19 cellular contexts compared by ENCODE assay signal in the genomic region with DNA sequence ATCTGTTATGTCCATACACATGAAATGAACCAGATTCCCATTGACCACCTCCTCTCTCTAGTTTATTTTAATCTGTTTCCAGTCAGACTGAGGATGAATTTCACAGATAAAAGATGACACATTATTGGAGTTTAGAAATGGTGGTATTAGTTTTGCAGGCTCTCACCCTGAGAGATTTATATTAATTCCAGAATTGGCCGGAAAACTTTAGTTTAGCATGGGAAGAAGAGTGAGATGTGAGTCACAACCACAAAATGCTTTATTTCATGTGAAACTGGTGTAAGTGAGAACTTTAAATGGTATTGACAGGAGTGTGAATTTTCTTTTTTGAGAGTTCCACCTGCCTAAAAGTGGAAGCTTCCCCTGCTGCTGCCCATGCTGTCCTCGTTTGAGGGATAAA.
DNase-seq lines count a peak whose midpoint lies in the region; ATAC-seq and TF ChIP-seq lines count a peak whose summit lies in the region.
"Had no signal": no experiment of that assay in that cellular context is flagged by ENCODE, and none has a peak within 500 bp of the region (broad histone marks: within the 10 kb centered on the region; RNA-seq: fewer than 3 reads in every experiment).

No MANE protein-coding gene starts in this region.

- no peak for ATAC-seq in upper lobe of left lung (ENCODE audit: low FRiP score in 2 of 2)
- ATAC-seq: SK-N-SH treated with all-trans-retinoic acid at 6 μM for 48 hours had no signal

- no peak overlapping the region for H3K4me3 ChIP-seq in upper lobe of left lung
- H3K4me3 ChIP-seq: MG63 had no signal

- no peak for TF ChIP-seq POLR2A in upper lobe of left lung (IDR thresholded peaks at IDR 0.05)

- TF ChIP-seq EP300 in upper lobe of left lung (IDR thresholded peaks at IDR 0.05), result no peak

- 60 to 62% methylated on average over 2 of the region's 2 CpGs for whole genome bisulfite sequencing in upper lobe of left lung, 2 donors

- H3K4me1 ChIP-seq in upper lobe of left lung, result no peaks in the 10 kb centered on the region

- DNase-seq in HCEC 1CT (peak; percentile 26), astrocyte of the hippocampus (ENCODE audit: low read depth, low spot score) (peak; percentile 54), myocyte (ENCODE audit: low read depth) (peak; percentile 40), NCI-H748 (lab: John Stamatoyannopoulos, UW; ENCODE audit: unreplicated experiment) (no peak), KG1 (lab: John Stamatoyannopoulos, UW) (no peak), upper lobe of left lung (no peak)
- no peak for DNase-seq in activated T-cell treated with anti-CD3 and anti-CD28 coated beads, Interleukin-2, amount 50 U/mL, for 1 hour
- DNase-seq: ACHN; Calu3; CD4-positive, alpha-beta memory T cell; DMS53; MG63; NCI-H1092; NCI-H146; NCI-H2081; NCI-H510A treated with DMSO at 0.1 percent for 48 hours; SHP77 treated with DMSO at 0.1 percent for 48 hours had no signal

- no peak overlapping the region for H3K27ac ChIP-seq in upper lobe of left lung
- H3K27ac ChIP-seq: KMS-11 had no signal

- H3K27me3 ChIP-seq in upper lobe of left lung, result no peaks in the 10 kb centered on the region
- H3K27me3 ChIP-seq: MG63 had no signal

- H3K36me3 ChIP-seq in upper lobe of left lung, result no peaks in the 10 kb centered on the region
- H3K36me3 ChIP-seq: MG63 had no signal

- H3K9me3 ChIP-seq in upper lobe of left lung, result no peaks in the 10 kb centered on the region
- H3K9me3 ChIP-seq: MG63 had no signal

- no peak for TF ChIP-seq CTCF in upper lobe of left lung (IDR thresholded peaks at IDR 0.05)

Comparison
In these comparisons a context has a peak if more than half of its experiments do, and no peak if none do; other contexts are left out.
1. DNase-seq: peak in HCEC 1CT (single experiment), astrocyte of the hippocampus (single experiment) and myocyte (single experiment); none in NCI-H748 (single experiment), activated T-cell treated with anti-CD3 and anti-CD28 coated beads, Interleukin-2, amount 50 U/mL, for 1 hour (single experiment), KG1 (single experiment) and upper lobe of left lung (0 of 2).